In genomic region chr12:6364037-6364360, GRCh38 we compare ENCODE assay signal across 9 cellular contexts. TPM values are rescaled to one million over a fixed set of nuclear protein-coding genes. Genes with fewer than 3 reads are reported as not detected.
DNase-seq lines count a peak whose midpoint lies in the region; ATAC-seq and TF ChIP-seq lines count a peak whose summit lies in the region.
"Had no signal": no experiment of that assay in that cellular context is flagged by ENCODE, and none has a peak within 500 bp of the region (broad histone marks: within the 10 kb centered on the region; RNA-seq: fewer than 3 reads in every experiment).

No MANE protein-coding gene starts in this region.

- no peaks in the 10 kb centered on the region for H3K9me3 Mint-ChIP-seq in activated naive CD4-positive, alpha-beta T cell treated with anti-CD3 and anti-CD28 coated beads, Interleukin-2, amount 50 U/mL, for 24 hours

- H3K4me3 Mint-ChIP-seq in activated naive CD4-positive, alpha-beta T cell treated with anti-CD3 and anti-CD28 coated beads, Interleukin-2, amount 50 U/mL, for 24 hours: peak overlapping the region; percentile 68

- H3K79me2 ChIP-seq in smooth muscle cell (ENCODE audit: low read depth): no peaks in the 10 kb centered on the region

- H3K9ac ChIP-seq in iPS-18a (ENCODE audit: low read length): no peak overlapping the region
- H3K9ac ChIP-seq in smooth muscle cell (ENCODE audit: low read depth): peak overlapping the region; percentile 54

- no peak for ATAC-seq in GM18868 (IDR thresholded peaks at IDR 0.05; ENCODE audit: unreplicated experiment)
- no peak for ATAC-seq in HG03196 (IDR thresholded peaks at IDR 0.05; ENCODE audit: unreplicated experiment)

- H3K27me3 ChIP-seq in iPS-18a (ENCODE audit: control insufficient read depth, insufficient read depth, low read length) (no peaks in the 10 kb centered on the region), smooth muscle cell (ENCODE audit: low read depth) (no peaks in the 10 kb centered on the region)

- H3F3A ChIP-seq in smooth muscle cell (ENCODE audit: low read depth): no peaks in the 10 kb centered on the region

- TF ChIP-seq CTCF in HFF-Myc (IDR thresholded peaks at IDR 0.05; ENCODE audit: low read depth, low read length, missing control alignments) (no peak), smooth muscle cell (IDR thresholded peaks at IDR 0.05; ENCODE audit: borderline replicate concordance, insufficient read depth, poor library complexity, severe bottlenecking) (no peak)

- peaks cover 49% of the 10 kb centered on the region for H3K4me1 Mint-ChIP-seq in activated naive CD4-positive, alpha-beta T cell treated with anti-CD3 and anti-CD28 coated beads, Interleukin-2, amount 50 U/mL, for 24 hours

- H3K4me2 ChIP-seq in smooth muscle cell: peak overlapping the region; percentile 95

- WGBS in smooth muscle cell (ENCODE audit: low lambda C conversion rate): 48% methylated on average over 15 of the region's 15 CpGs

- H3K27ac ChIP-seq in iPS-18a (ENCODE audit: low read length): no peak overlapping the region
- no peak overlapping the region for H3K27ac ChIP-seq in smooth muscle cell (ENCODE audit: low read depth)

- H3K4me3 ChIP-seq in HFF-Myc (replicated peaks; ENCODE audit: low read depth, low read length) (peak overlapping the region; percentile 53), iPS-18a (ENCODE audit: low read length) (peak overlapping the region; percentile 62), smooth muscle cell (peak overlapping the region; percentile 63)

- no peaks in the 10 kb centered on the region for H3K36me3 Mint-ChIP-seq in activated naive CD4-positive, alpha-beta T cell treated with anti-CD3 and anti-CD28 coated beads, Interleukin-2, amount 50 U/mL, for 24 hours

- H3K4me1 ChIP-seq in iPS-18a (ENCODE audit: control insufficient read depth, low read depth, low read length) (no peaks in the 10 kb centered on the region), smooth muscle cell (ENCODE audit: low read depth) (peaks cover 3% of the 10 kb centered on the region)

- H3K27me3 Mint-ChIP-seq in activated naive CD4-positive, alpha-beta T cell treated with anti-CD3 and anti-CD28 coated beads, Interleukin-2, amount 50 U/mL, for 24 hours: no peaks in the 10 kb centered on the region

- H3K27ac Mint-ChIP-seq in activated naive CD4-positive, alpha-beta T cell treated with anti-CD3 and anti-CD28 coated beads, Interleukin-2, amount 50 U/mL, for 24 hours: peak overlapping the region; percentile 30

- H3K9me3 ChIP-seq in iPS-18a (ENCODE audit: control insufficient read depth, low read depth, low read length) (no peaks in the 10 kb centered on the region), smooth muscle cell (replicated peaks; ENCODE audit: low read depth) (no peaks in the 10 kb centered on the region)

- no peaks in the 10 kb centered on the region for H4K20me1 ChIP-seq in smooth muscle cell (ENCODE audit: low read depth)

- peak overlapping the region; percentile 97 for H2AFZ ChIP-seq in smooth muscle cell (ENCODE audit: low read depth)

- H3K36me3 ChIP-seq in iPS-18a (ENCODE audit: control insufficient read depth, low read depth, low read length) (peaks cover 24% of the 10 kb centered on the region), smooth muscle cell (ENCODE audit: low read depth) (no peaks in the 10 kb centered on the region)

- no peak for DNase-seq in HFF-Myc (ENCODE audit: extremely low read depth, low read depth)
- DNase-seq in smooth muscle cell (lab: John Stamatoyannopoulos, UW; ENCODE audit: unreplicated experiment): no peak
- no peak for DNase-seq in activated gamma-delta T cell treated with Interleukin-2 at 50 U/mL for 16 hours
- DNase-seq in NCI-H82 treated with DMSO at 0.1 percent for 48 hours (lab: John Stamatoyannopoulos, UW; ENCODE audit: unreplicated experiment): no peak

RNA-seq across cellular contexts. Expression of gene SCNN1A, which starts 11.4 kb away (rescaled TPM):
- 1.3 and 1.5 TPM in 2 replicates for total RNA-seq in smooth muscle cell
- polyA plus RNA-seq in smooth muscle cell: 0.57 and 1.0 TPM in 2 replicates

RNA-seq across cellular contexts. Expression of gene LTBR, which starts 20.0 kb away (rescaled TPM):
- 35.1 and 38.3 TPM in 2 replicates for total RNA-seq in smooth muscle cell
- 72.9 and 97.8 TPM in 2 replicates for polyA plus RNA-seq in smooth muscle cell

RNA-seq across cellular contexts. Expression of gene TNFRSF1A, which starts 22.1 kb away (rescaled TPM):
- 110 and 139 TPM in 2 replicates for total RNA-seq in smooth muscle cell
- polyA plus RNA-seq in smooth muscle cell: 144 and 148 TPM in 2 replicates

RNA-seq across cellular contexts. Expression of gene PLEKHG6, which starts 53.5 kb away (rescaled TPM):
- total RNA-seq in smooth muscle cell: 6.5 and 7.8 TPM in 2 replicates
- 5.2 and 21.9 TPM in 2 replicates for polyA plus RNA-seq in smooth muscle cell
- total RNA-seq: NCI-H460 had no signal
